ENCODE assay signal across 11 cellular contexts in the genomic region with DNA sequence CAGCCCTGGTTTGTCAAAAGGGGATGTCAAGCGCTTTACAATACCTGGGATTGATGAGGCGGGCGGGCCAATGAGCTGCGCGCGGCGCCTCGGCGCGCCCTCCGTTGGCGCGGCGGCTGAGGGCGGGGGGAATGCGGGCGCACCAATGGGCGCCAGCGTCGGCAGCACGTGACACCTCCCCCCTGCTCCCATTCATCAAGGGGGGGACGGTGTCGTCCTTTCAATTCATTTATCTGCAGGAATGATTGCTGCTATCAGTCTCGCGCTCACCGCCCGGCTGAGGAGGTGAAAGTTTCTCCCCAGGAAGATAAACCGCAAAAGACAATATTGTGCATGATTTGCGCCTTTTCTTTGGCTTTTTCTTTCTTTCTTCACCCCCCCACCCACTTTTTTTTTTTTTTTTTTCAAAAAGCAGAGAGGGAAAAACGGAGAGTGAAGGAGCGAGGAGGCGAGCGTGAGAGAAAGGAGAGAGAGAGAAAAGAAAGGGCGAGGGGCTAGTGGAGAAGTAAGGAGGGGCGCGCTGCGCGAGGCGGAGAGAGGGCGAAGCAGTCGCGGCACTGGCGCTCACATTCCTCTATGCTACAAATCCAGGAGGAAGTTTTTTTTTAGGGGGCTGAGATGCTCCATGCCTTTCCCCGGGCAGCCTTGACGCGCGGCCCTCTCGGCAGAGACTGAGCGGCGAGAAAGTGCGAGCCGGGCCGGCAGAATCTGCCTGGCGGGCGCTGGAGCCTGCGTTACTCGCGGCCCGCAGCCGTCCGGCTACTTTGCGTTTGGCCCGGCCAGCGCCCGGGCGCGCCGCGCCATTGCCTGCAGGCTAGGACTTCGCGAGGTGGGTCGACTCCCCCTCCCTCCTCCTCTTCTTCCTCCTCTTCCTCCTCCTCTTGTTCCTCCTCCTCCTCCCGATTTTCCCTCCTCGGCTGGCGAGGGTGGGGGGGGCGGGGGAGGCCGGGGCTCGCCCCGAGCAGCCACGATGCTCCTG. TPM values are rescaled to one million over a fixed set of nuclear protein-coding genes. Genes with fewer than 3 reads are reported as not detected.
A peak's percentile ranks its signal among the peaks of the same experiment; 100 is the strongest.
DNase-seq lines count a peak whose midpoint lies in the region; ATAC-seq and TF ChIP-seq lines count a peak whose summit lies in the region.
"Had no signal": no experiment of that assay in that cellular context is flagged by ENCODE, and none has a peak within 500 bp of the region (broad histone marks: within the 10 kb centered on the region; RNA-seq: fewer than 3 reads in every experiment).

A gene (plus strand): TSS at position 223 of the 979 bp plus-strand sequence. CDS start 748 bp downstream, at position 971.

- peak within 1 kb of the TSS; percentile 66 for H3K4me3 ChIP-seq in AG10803 (ENCODE audit: low read length)
- H3K4me3 ChIP-seq in HUES64 (ENCODE audit: low read length): peak within 1 kb of the TSS; percentile 55

- H3K27me3 ChIP-seq in HUES64 (ENCODE audit: insufficient read depth, low read length): peaks cover 100% of the 10 kb centered on the region

- CTCF ChIA-PET in T-cell (lab: Charles Lee): no interaction called here

- H3K36me3 ChIP-seq in HUES64 (ENCODE audit: insufficient read depth, low read length): no peaks in the 10 kb centered on the region
- H3K36me3 ChIP-seq: transverse colon had no signal

- TF ChIP-seq CTCF in AG10803 (conservative IDR thresholded peaks at IDR 0.05; ENCODE audit: low read length): no peak
- TF ChIP-seq CTCF in chondrocyte (IDR thresholded peaks at IDR 0.05): no peak
- no peak for TF ChIP-seq CTCF in nephron (IDR thresholded peaks at IDR 0.05; ENCODE audit: unreplicated experiment in 3 of 3)

- H3K36me3 Mint-ChIP-seq in chondrocyte (ENCODE audit: low read depth) (peaks cover 8% of the 10 kb centered on the region), nephron (ENCODE audit: low read depth) (peaks cover 29% of the 10 kb centered on the region), T-cell (no peaks in the 10 kb centered on the region)

- peaks cover 50% of the 10 kb centered on the region for H3K4me1 Mint-ChIP-seq in chondrocyte (ENCODE audit: low read depth)
- H3K4me1 Mint-ChIP-seq in nephron: peaks cover 32% of the 10 kb centered on the region
- peaks cover 37 to 46% (median 44%) of the 10 kb centered on the region in 3 donors for H3K4me1 Mint-ChIP-seq in T-cell

- H3K9me3 Mint-ChIP-seq in chondrocyte (ENCODE audit: low read depth): no peaks in the 10 kb centered on the region
- H3K9me3 Mint-ChIP-seq in nephron: no peaks in the 10 kb centered on the region
- peaks cover 0 to 14% (median 5%) of the 10 kb centered on the region in 3 donors for H3K9me3 Mint-ChIP-seq in T-cell

- H3K27me3 Mint-ChIP-seq in chondrocyte (ENCODE audit: low read depth): peaks cover 66% of the 10 kb centered on the region
- peaks cover 97% of the 10 kb centered on the region for H3K27me3 Mint-ChIP-seq in nephron (ENCODE audit: low read depth)
- H3K27me3 Mint-ChIP-seq in T-cell: peaks cover 60 to 83% of the 10 kb centered on the region in 2 donors

- H3K27ac ChIP-seq in HUES64 (ENCODE audit: low read depth, low read length): no peak within 1 kb of the TSS; the same call in 1 of the 2 replicates
- H3K27ac ChIP-seq: transverse colon had no signal

- WGBS in HUES64: under 1% methylated on average over 80 of the region's 80 CpGs

- no peak for ATAC-seq in T-cell (replicated peaks in 1 of 4)
- ATAC-seq in HG03520 (IDR thresholded peaks at IDR 0.05; ENCODE audit: unreplicated experiment): no peak
- no peak for ATAC-seq in HG03159 (IDR thresholded peaks at IDR 0.05; ENCODE audit: unreplicated experiment)

- H3K4me3 Mint-ChIP-seq in chondrocyte (ENCODE audit: unreplicated experiment): peak within 1 kb of the TSS; percentile 72
- H3K4me3 Mint-ChIP-seq in nephron: peak within 1 kb of the TSS; percentile 93 to 97 (median 94)
- H3K4me3 Mint-ChIP-seq in T-cell: peak within 1 kb of the TSS in 1 of 3 donors; percentile 63

- H3K9me3 ChIP-seq in HUES64 (ENCODE audit: insufficient read depth, low read depth, low read length): no peaks in the 10 kb centered on the region
- H3K9me3 ChIP-seq: transverse colon had no signal

- H3K27ac Mint-ChIP-seq in chondrocyte (ENCODE audit: unreplicated experiment) (peak within 1 kb of the TSS; percentile 68), nephron (peak within 1 kb of the TSS; percentile 96 to 98 (median 98)), T-cell (no peak within 1 kb of the TSS)

- POLR2A ChIA-PET in T-cell (lab: Charles Lee): no interaction called here

- no peak within 1 kb of the TSS for H3K9ac ChIP-seq in HUES64 (ENCODE audit: low read depth, low read length)

- peak; percentile 65 for DNase-seq in AG10803 (ENCODE audit: low read depth)
- DNase-seq in chondrocyte (ENCODE audit: low spot score): peak; percentile 93
- DNase-seq in T-cell: no peak
- no peak for DNase-seq in activated CD4-positive, alpha-beta T cell treated with anti-CD3 and anti-CD28 coated beads, Interleukin-2, amount 50 U/mL, for 4 hours
- DNase-seq: transverse colon had no signal

- H3K4me1 ChIP-seq in HUES64 (ENCODE audit: insufficient read depth, low read length): peaks cover 70% of the 10 kb centered on the region

RNA-seq across cellular contexts. Expression of the gene that starts here (rescaled TPM):
- 5.2 TPM for polyA plus RNA-seq in HUES64 (2013, experiment 1 of 2)
- polyA plus RNA-seq in HUES64 (2013, experiment 2 of 2): 19.0 TPM
- total RNA-seq in chondrocyte (8.8 to 57.3 TPM (median 12.8 TPM) in 3 replicates), T-cell (not detected)
- total RNA-seq: activated CD8-positive, alpha-beta memory T cell treated with anti-CD3 and anti-CD28 coated beads for 36 hours; liver; transverse colon had no signal

Comparison
In these comparisons a context has a peak if more than half of its experiments do, and no peak if none do; other contexts are left out.
1. DNase-seq: peak in AG10803 (single experiment) and chondrocyte (single experiment); none in T-cell (0 of 34) and activated CD4-positive, alpha-beta T cell treated with anti-CD3 and anti-CD28 coated beads, Interleukin-2, amount 50 U/mL, for 4 hours (0 of 2).
2. H3K27ac Mint-ChIP-seq: peak in chondrocyte (single experiment) and nephron (3 of 3); none in T-cell (0 of 2).